Comparison of ENCODE assay signal across 1 cellular context in genomic region chr1:218823291-218823900, GRCh38.
TF ChIP-seq lines count a peak whose summit lies in the region.

No MANE protein-coding gene starts in this region.

TF ChIP-seq in A549, 52 proteins besides CTCF, POLR2A, EP300 and RAD21 (continued from another document):
- TF ChIP-seq, protein P1, sequence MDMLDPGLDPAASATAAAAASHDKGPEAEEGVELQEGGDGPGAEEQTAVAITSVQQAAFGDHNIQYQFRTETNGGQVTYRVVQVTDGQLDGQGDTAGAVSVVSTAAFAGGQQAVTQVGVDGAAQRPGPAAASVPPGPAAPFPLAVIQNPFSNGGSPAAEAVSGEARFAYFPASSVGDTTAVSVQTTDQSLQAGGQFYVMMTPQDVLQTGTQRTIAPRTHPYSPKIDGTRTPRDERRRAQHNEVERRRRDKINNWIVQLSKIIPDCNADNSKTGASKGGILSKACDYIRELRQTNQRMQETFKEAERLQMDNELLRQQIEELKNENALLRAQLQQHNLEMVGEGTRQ (IDR thresholded peaks at IDR 0.05): no peak
- TF ChIP-seq HDAC2 (IDR thresholded peaks at IDR 0.05) (no peak), CHD2 (IDR thresholded peaks at IDR 0.05; ENCODE audit: low read length, partially characterized antibody) (no peak), ELK1 (IDR thresholded peaks at IDR 0.05; ENCODE audit: low read depth, low read length) (no peak), NPAS2 (CRISPR knock-in tag; IDR thresholded peaks at IDR 0.05; ENCODE audit: borderline replicate concordance) (no peak), RFX5 (IDR thresholded peaks at IDR 0.05) (no peak), BCL3 (IDR thresholded peaks at IDR 0.05) (peak; percentile 70; the same call in 2 of the 3 replicates), ZFP36 (IDR thresholded peaks at IDR 0.05; ENCODE audit: borderline replicate concordance, partially characterized antibody) (no peak), SMC3 (IDR thresholded peaks at IDR 0.05) (peak; percentile 45), ZSCAN20 (CRISPR knock-in tag; IDR thresholded peaks at IDR 0.05) (no peak), FOXS1 (CRISPR knock-in tag; IDR thresholded peaks at IDR 0.05) (no peak), RNF2 (IDR thresholded peaks at IDR 0.05; ENCODE audit: borderline replicate concordance, low read depth) (no peak), HOXA7 (CRISPR knock-in tag; IDR thresholded peaks at IDR 0.05) (no peak), CEBPB (IDR thresholded peaks at IDR 0.05) (peak; percentile 89 to 90), KDM1A (IDR thresholded peaks at IDR 0.05; ENCODE audit: low read depth) (no peak), FOSL2 (IDR thresholded peaks at IDR 0.05) (peak; percentile 65), FOSL2 (CRISPR knock-in tag; IDR thresholded peaks at IDR 0.05) (peak; percentile 66; the same call in 1 of the 2 replicates), JUN (IDR thresholded peaks at IDR 0.05) (peak; percentile 32 to 53; a peak in 3 of 5 replicates), POLR2AphosphoS2 (conservative IDR thresholded peaks at IDR 0.05; ENCODE audit: low read length) (no peak), CHD4 (IDR thresholded peaks at IDR 0.05; ENCODE audit: borderline replicate concordance) (no peak), KDM5A (IDR thresholded peaks at IDR 0.05) (no peak), JUNB (IDR thresholded peaks at IDR 0.05) (peak; percentile 83), MAZ (IDR thresholded peaks at IDR 0.05; ENCODE audit: borderline replicate concordance, low read depth, low read length) (no peak), ESRRA (IDR thresholded peaks at IDR 0.05; ENCODE audit: borderline replicate concordance, low read length) (no peak), PHF8 (IDR thresholded peaks at IDR 0.05; ENCODE audit: borderline replicate concordance, low read depth) (no peak), GATA3 (IDR thresholded peaks at IDR 0.05; ENCODE audit: borderline replicate concordance) (peak; percentile 68; the same call in 1 of the 2 replicates), HOXB13 (CRISPR knock-in tag; IDR thresholded peaks at IDR 0.05; ENCODE audit: low read depth) (no peak), FOSB (CRISPR knock-in tag; IDR thresholded peaks at IDR 0.05) (no peak)
- TF ChIP-seq, protein P2, sequence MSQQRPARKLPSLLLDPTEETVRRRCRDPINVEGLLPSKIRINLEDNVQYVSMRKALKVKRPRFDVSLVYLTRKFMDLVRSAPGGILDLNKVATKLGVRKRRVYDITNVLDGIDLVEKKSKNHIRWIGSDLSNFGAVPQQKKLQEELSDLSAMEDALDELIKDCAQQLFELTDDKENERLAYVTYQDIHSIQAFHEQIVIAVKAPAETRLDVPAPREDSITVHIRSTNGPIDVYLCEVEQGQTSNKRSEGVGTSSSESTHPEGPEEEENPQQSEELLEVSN (IDR thresholded peaks at IDR 0.05; ENCODE audit: borderline replicate concordance, low read depth): no peak
- TF ChIP-seq, protein P3, sequence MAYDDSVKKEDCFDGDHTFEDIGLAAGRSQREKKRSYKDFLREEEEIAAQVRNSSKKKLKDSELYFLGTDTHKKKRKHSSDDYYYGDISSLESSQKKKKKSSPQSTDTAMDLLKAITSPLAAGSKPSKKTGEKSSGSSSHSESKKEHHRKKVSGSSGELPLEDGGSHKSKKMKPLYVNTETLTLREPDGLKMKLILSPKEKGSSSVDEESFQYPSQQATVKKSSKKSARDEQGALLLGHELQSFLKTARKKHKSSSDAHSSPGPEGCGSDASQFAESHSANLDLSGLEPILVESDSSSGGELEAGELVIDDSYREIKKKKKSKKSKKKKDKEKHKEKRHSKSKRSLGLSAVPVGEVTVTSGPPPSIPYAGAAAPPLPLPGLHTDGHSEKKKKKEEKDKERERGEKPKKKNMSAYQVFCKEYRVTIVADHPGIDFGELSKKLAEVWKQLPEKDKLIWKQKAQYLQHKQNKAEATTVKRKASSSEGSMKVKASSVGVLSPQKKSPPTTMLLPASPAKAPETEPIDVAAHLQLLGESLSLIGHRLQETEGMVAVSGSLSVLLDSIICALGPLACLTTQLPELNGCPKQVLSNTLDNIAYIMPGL (CRISPR knock-in tag; IDR thresholded peaks at IDR 0.05; ENCODE audit: borderline replicate concordance): no peak
- TF ChIP-seq, protein P4, sequence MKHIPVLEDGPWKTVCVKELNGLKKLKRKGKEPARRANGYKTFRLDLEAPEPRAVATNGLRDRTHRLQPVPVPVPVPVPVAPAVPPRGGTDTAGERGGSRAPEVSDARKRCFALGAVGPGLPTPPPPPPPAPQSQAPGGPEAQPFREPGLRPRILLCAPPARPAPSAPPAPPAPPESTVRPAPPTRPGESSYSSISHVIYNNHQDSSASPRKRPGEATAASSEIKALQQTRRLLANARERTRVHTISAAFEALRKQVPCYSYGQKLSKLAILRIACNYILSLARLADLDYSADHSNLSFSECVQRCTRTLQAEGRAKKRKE (CRISPR knock-in tag; IDR thresholded peaks at IDR 0.05; ENCODE audit: low read depth): no peak
- TF ChIP-seq, protein P5, sequence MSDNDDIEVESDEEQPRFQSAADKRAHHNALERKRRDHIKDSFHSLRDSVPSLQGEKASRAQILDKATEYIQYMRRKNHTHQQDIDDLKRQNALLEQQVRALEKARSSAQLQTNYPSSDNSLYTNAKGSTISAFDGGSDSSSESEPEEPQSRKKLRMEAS (IDR thresholded peaks at IDR 0.05): no peak
